Comparison of ENCODE assay signal across 19 cellular contexts in genomic region chr7:3206101-3206500, GRCh38.
DNase-seq lines count a peak whose midpoint lies in the region; ATAC-seq and TF ChIP-seq lines count a peak whose summit lies in the region.
"Had no signal": no experiment of that assay in that cellular context is flagged by ENCODE, and none has a peak within 500 bp of the region (broad histone marks: within the 10 kb centered on the region; RNA-seq: fewer than 3 reads in every experiment).

No MANE protein-coding gene starts in this region.

- intact Hi-C loops in lower lobe of right lung (cut with DNase I), result no loop called here

- no peaks in the 10 kb centered on the region for H3K4me1 ChIP-seq in lower lobe of right lung

- no peak for ATAC-seq in left lobe of liver
- ATAC-seq in lower lobe of right lung, result no peak
- ATAC-seq: HCT116 had no signal

- peak; percentile 9 for DNase-seq in activated CD8-positive, alpha-beta memory T cell treated with anti-CD3 and anti-CD28 coated beads for 24 hours
- DNase-seq in activated CD8-positive, alpha-beta memory T cell treated with anti-CD3 and anti-CD28 coated beads, Interleukin-2, amount 50 U/mL, for 4 hours, result no peak
- DNase-seq in ecto neural progenitor cell (ENCODE audit: low spot score) (peak; percentile 9), left lobe of liver (ENCODE audit: low spot score) (peak; percentile 24), ureter (ENCODE audit: low spot score) (peak; percentile 37), A172 (ENCODE audit: low spot score) (no peak), lower lobe of right lung (no peak), G401 (ENCODE audit: low spot score) (no peak)
- DNase-seq: CD4-positive, alpha-beta memory T cell; DMS153; DMS79; GF-D8; GOT3; H7; HFFc6 had no signal

- no peaks in the 10 kb centered on the region for H3K9me3 ChIP-seq in lower lobe of right lung
- H3K9me3 ChIP-seq: BLaER1 had no signal

- no peaks in the 10 kb centered on the region for H3K27me3 ChIP-seq in lower lobe of right lung (ENCODE audit: low read depth)
- H3K27me3 ChIP-seq: BLaER1 had no signal

- no peak overlapping the region for H3K4me3 ChIP-seq in lower lobe of right lung
- H3K4me3 ChIP-seq: BLaER1 had no signal

- no peak overlapping the region for H3K27ac ChIP-seq in lower lobe of right lung
- H3K27ac ChIP-seq: 22Rv1, BLaER1, HL-60 had no signal

- H3K36me3 ChIP-seq in lower lobe of right lung, result no peaks in the 10 kb centered on the region
- H3K36me3 ChIP-seq: BLaER1 had no signal

- in situ Hi-C loops in G401 (cut with HindIII; ENCODE audit: low sequenced_read_pairs), result no loop called here

- no peak for TF ChIP-seq CTCF in lower lobe of right lung (IDR thresholded peaks at IDR 0.05)

Comparison
In these comparisons a context has a peak if more than half of its experiments do, and no peak if none do; other contexts are left out.
1. DNase-seq: peak in activated CD8-positive, alpha-beta memory T cell treated with anti-CD3 and anti-CD28 coated beads for 24 hours (single experiment), ecto neural progenitor cell (single experiment), left lobe of liver (single experiment) and ureter (single experiment); none in activated CD8-positive, alpha-beta memory T cell treated with anti-CD3 and anti-CD28 coated beads, Interleukin-2, amount 50 U/mL, for 4 hours (single experiment), A172 (single experiment), lower lobe of right lung (single experiment) and G401 (single experiment).